ENCODE assay signal across 15 cellular contexts in genomic region chr9:113139225-113139829, GRCh38. TPM values are rescaled to one million over a fixed set of nuclear protein-coding genes. Genes with fewer than 3 reads are reported as not detected.
A peak's percentile ranks its signal among the peaks of the same experiment; 100 is the strongest.
DNase-seq lines count a peak whose midpoint lies in the region; ATAC-seq and TF ChIP-seq lines count a peak whose summit lies in the region.
"Had no signal": no experiment of that assay in that cellular context is flagged by ENCODE, and none has a peak within 500 bp of the region (broad histone marks: within the 10 kb centered on the region; RNA-seq: fewer than 3 reads in every experiment).

No MANE protein-coding gene starts in this region.

- no peak for TF ChIP-seq RAD21 in SK-N-SH (IDR thresholded peaks at IDR 0.05; ENCODE audit: low read length)

- POLR2A ChIA-PET in SK-N-SH (lab: Yijun Ruan, JAX) = no interaction called here

- 74% methylated on average over 4 of the region's 4 CpGs; no CpG with 5 or more reads in 1 of the 2 donors for WGBS in gastroesophageal sphincter (ENCODE audit: low coverage in 1 of 2), 2 donors
- 7% methylated on average over 4 of the region's 4 CpGs for WGBS in SK-N-SH (ENCODE audit: low lambda C conversion rate)

- TF ChIP-seq CTCF in neural crest cell (conservative IDR thresholded peaks at IDR 0.05) (no peak), gastroesophageal sphincter (IDR thresholded peaks at IDR 0.05) (no peak), SK-N-SH (IDR thresholded peaks at IDR 0.05) (no peak)

- peaks cover 0 to 17% (median 0%) of the 10 kb centered on the region in 3 donors for H3K9me3 ChIP-seq in gastroesophageal sphincter
- no peaks in the 10 kb centered on the region for H3K9me3 ChIP-seq in SK-N-SH

- DNase-seq in hippocampal formation (lab: John Stamatoyannopoulos, UW) (peak; percentile 86 to 96), neural crest cell (ENCODE audit: low read depth, low spot score) (no peak), superior temporal gyrus (ENCODE audit: extremely low spot score) (peak; percentile 98), SK-N-SH (no peak), kidney glomerular epithelial cell (lab: John Stamatoyannopoulos, UW) (no peak)
- no peak for DNase-seq in activated naive CD4-positive, alpha-beta T cell treated with anti-CD3 and anti-CD28 coated beads, Interleukin-2, amount 50 U/mL, for 16 hours
- DNase-seq: AML-193; CD4-positive, CD25-positive, alpha-beta regulatory T cell; EL; GOT3; NCI-H187; NCI-H69 had no signal

- no peaks in the 10 kb centered on the region for H3K27me3 Mint-ChIP-seq in neural crest cell (ENCODE audit: low read depth)
- H3K27me3 Mint-ChIP-seq: CD4-positive, CD25-positive, alpha-beta regulatory T cell had no signal

- peaks cover 14% of the 10 kb centered on the region for H3K36me3 Mint-ChIP-seq in neural crest cell (ENCODE audit: low read depth)
- H3K36me3 Mint-ChIP-seq: CD4-positive, CD25-positive, alpha-beta regulatory T cell had no signal

- no peak for TF ChIP-seq EP300 in gastroesophageal sphincter (IDR thresholded peaks at IDR 0.05)
- TF ChIP-seq EP300 in SK-N-SH (IDR thresholded peaks at IDR 0.05; ENCODE audit: borderline replicate concordance in 1 of 2, low read depth in 1 of 2, low read length in 1 of 2) = no peak

- no peak overlapping the region for H3K4me3 ChIP-seq in gastroesophageal sphincter
- H3K4me3 ChIP-seq in SK-N-SH (ENCODE audit: low read depth in 2 of 2, low read length in 1 of 2) = no peak overlapping the region
- H3K4me3 ChIP-seq: K562 had no signal

- H3K27me3 ChIP-seq in gastroesophageal sphincter (peaks cover 12% of the 10 kb centered on the region), SK-N-SH (ENCODE audit: insufficient read depth) (no peaks in the 10 kb centered on the region; the same call in 1 of the 2 replicates)

- no peak for TF ChIP-seq POLR2A in gastroesophageal sphincter (IDR thresholded peaks at IDR 0.05)

- no peak overlapping the region for H3K9ac ChIP-seq in SK-N-SH

- no peak overlapping the region for H3K4me2 ChIP-seq in SK-N-SH

- peak overlapping the region; percentile 97 for H3K27ac ChIP-seq in angular gyrus (ENCODE audit: low read depth, low read length)
- no peak overlapping the region for H3K27ac ChIP-seq in gastroesophageal sphincter
- no peak overlapping the region for H3K27ac ChIP-seq in SK-N-SH (ENCODE audit: low read depth in 2 of 2, low read length in 1 of 2)

- H4K20me1 ChIP-seq in SK-N-SH (ENCODE audit: insufficient read depth) = no peaks in the 10 kb centered on the region

- H3K36me3 ChIP-seq in gastroesophageal sphincter (no peaks in the 10 kb centered on the region), SK-N-SH (replicated peaks in 1 of 2; ENCODE audit: control insufficient read depth in 1 of 2, insufficient read depth in 2 of 2, low read length in 1 of 2) (no peaks in the 10 kb centered on the region)

- no peak for ATAC-seq in gastroesophageal sphincter
- ATAC-seq: K562 had no signal

- no peaks in the 10 kb centered on the region for H3K9me2 ChIP-seq in SK-N-SH

- H2AFZ ChIP-seq in SK-N-SH (ENCODE audit: low read depth) = no peak overlapping the region

- CTCF ChIA-PET in SK-N-SH (lab: Yijun Ruan, JAX) = no interaction called here

- H3K79me2 ChIP-seq in SK-N-SH (ENCODE audit: insufficient read depth) = no peaks in the 10 kb centered on the region

- peak overlapping the region; percentile 52 for H3K4me3 Mint-ChIP-seq in neural crest cell
- H3K4me3 Mint-ChIP-seq: CD4-positive, CD25-positive, alpha-beta regulatory T cell had no signal

- H3K9me3 Mint-ChIP-seq in neural crest cell = peaks cover 8% of the 10 kb centered on the region

- no peaks in the 10 kb centered on the region for H3K4me1 ChIP-seq in gastroesophageal sphincter
- no peaks in the 10 kb centered on the region for H3K4me1 ChIP-seq in SK-N-SH (ENCODE audit: control insufficient read depth in 1 of 2, insufficient read depth in 2 of 2, low read depth in 1 of 2, low read length in 1 of 2)

- peaks cover 17% of the 10 kb centered on the region for H3K4me1 Mint-ChIP-seq in neural crest cell
- H3K4me1 Mint-ChIP-seq: CD4-positive, CD25-positive, alpha-beta regulatory T cell had no signal

- H3K27ac Mint-ChIP-seq in neural crest cell (ENCODE audit: unreplicated experiment) = peak overlapping the region; percentile 67
- H3K27ac Mint-ChIP-seq: CD4-positive, CD25-positive, alpha-beta regulatory T cell had no signal

- no peaks in the 10 kb centered on the region for H3F3A ChIP-seq in SK-N-SH (replicated peaks; ENCODE audit: insufficient read depth)

TF ChIP-seq in SK-N-SH, 30 proteins besides CTCF, POLR2A, EP300 and RAD21:
- TF ChIP-seq JUND (IDR thresholded peaks at IDR 0.05) (no peak), IRF3 (IDR thresholded peaks at IDR 0.05; ENCODE audit: low read depth, low read length) (no peak), ZBTB33 (IDR thresholded peaks at IDR 0.05; ENCODE audit: borderline replicate concordance, low read depth) (no peak), CHD2 (IDR thresholded peaks at IDR 0.05; ENCODE audit: low read length, partially characterized antibody) (no peak), TEAD4 (IDR thresholded peaks at IDR 0.05; ENCODE audit: borderline replicate concordance, insufficient read depth) (no peak), GATA2 (CRISPR knock-in tag; IDR thresholded peaks at IDR 0.05) (no peak), RXRA (IDR thresholded peaks at IDR 0.05; ENCODE audit: borderline replicate concordance, low read depth) (no peak), EZH2phosphoT487 (IDR thresholded peaks at IDR 0.05; ENCODE audit: borderline replicate concordance, low read depth) (no peak)

RNA-seq across cellular contexts. Expression of gene SLC31A2, which starts 11.5 kb away (rescaled TPM):
- total RNA-seq in neural crest cell (3.0 and 3.6 TPM in 2 replicates), gastroesophageal sphincter (10 to 100 TPM in 3 of 4 donors, 1 to 10 TPM in 1; 6.7 to 26.6 (median 13.6) TPM)
- polyA plus RNA-seq in SK-N-SH (2012; rRNA removed) = 6.4 and 8.5 TPM in 2 replicates
- polyA plus RNA-seq in SK-N-SH (2012; cell fraction: cytosol; rRNA removed) = 5.6 and 6.6 TPM in 2 replicates
- polyA plus RNA-seq in SK-N-SH (2012; cell fraction: nucleus; rRNA removed) = 3.4 and 4.2 TPM in 2 replicates

Comparison
In these comparisons a context has a peak if more than half of its experiments do, and no peak if none do; other contexts are left out.
1. DNase-seq: peak in hippocampal formation (2 of 2) and superior temporal gyrus (single experiment); none in neural crest cell (single experiment), SK-N-SH (single experiment), activated naive CD4-positive, alpha-beta T cell treated with anti-CD3 and anti-CD28 coated beads, Interleukin-2, amount 50 U/mL, for 16 hours (single experiment) and kidney glomerular epithelial cell (single experiment).